Comparison of ENCODE assay signal across 12 cellular contexts in the genomic region with DNA sequence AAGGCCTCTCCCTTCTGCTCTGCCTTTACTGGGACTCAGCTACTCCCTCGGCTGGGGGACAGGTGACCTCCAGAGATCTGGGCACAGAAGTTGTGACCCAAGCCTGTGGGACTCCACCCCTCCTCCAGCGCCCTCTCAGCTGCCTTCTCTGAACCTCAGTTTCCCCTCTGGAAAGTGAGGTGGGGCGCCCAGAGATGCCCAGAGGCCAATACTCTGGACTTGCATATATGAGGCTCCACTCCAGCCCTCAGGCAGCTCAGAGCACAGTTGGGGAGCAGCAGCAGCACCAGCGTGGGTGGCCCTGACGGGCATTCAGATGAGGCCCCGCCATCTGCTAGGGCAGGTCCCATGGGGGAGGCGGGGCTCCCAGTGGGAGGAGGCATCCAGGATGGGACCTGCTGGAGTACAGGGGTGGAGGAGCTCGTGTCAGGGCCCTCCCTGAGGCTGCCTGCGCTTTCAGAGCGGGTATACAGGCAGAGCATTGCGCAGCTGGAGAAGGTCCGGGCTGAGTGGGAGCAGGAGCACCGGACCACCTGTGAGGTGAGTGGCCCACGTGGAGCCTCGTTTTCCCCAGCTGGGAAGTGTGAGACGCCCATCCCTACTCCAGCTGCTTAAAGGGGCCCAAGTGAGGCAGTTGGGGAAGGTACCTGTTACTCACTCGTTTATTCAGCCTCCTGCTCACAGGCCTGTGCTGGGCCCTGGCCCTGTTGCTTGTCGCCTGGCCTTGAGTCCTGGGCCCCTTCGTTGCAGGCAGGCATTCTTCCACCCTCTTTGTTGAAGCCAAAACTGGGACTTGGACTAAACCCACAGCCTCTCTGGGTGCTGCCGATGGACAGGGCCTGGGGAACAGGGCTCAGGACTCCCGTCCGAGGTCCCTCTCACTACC. TPM values are rescaled to one million over a fixed set of nuclear protein-coding genes. Genes with fewer than 3 reads are reported as not detected.
DNase-seq lines count a peak whose midpoint lies in the region; ATAC-seq and TF ChIP-seq lines count a peak whose summit lies in the region.
"Had no signal": no experiment of that assay in that cellular context is flagged by ENCODE, and none has a peak within 500 bp of the region (broad histone marks: within the 10 kb centered on the region; RNA-seq: fewer than 3 reads in every experiment).

No MANE protein-coding gene starts in this region.

- H4K20me1 ChIP-seq in BLaER1: no peaks in the 10 kb centered on the region

- no peak for TF ChIP-seq EP300 in Ishikawa (IDR thresholded peaks at IDR 0.05; ENCODE audit: borderline replicate concordance)

- peaks cover 69% of the 10 kb centered on the region for H3K4me1 ChIP-seq in BLaER1
- peaks cover 5 to 13% of the 10 kb centered on the region in 2 donors for H3K4me1 ChIP-seq in adrenal gland (replicated peaks in 1 of 2)
- H3K4me1 ChIP-seq: parathyroid adenoma had no signal

- no peak overlapping the region for H3K4me3 ChIP-seq in BLaER1
- H3K4me3 ChIP-seq in adrenal gland: no peak overlapping the region

- no peaks in the 10 kb centered on the region for H3K36me3 Mint-ChIP-seq in natural killer cell treated with Interleukin-12 subunit alpha and Interleukin-12 subunit beta and Interleukin-15 and Interleukin-18, amount 100 ng/mL, for 72 hours

- WGBS in adrenal gland, 4 donors: 73 to 83% (median 79%) methylated on average over 9 to 22 of the region's 22 CpGs

- no peak overlapping the region for H3K4me3 Mint-ChIP-seq in natural killer cell treated with Interleukin-12 subunit alpha and Interleukin-12 subunit beta and Interleukin-15 and Interleukin-18, amount 100 ng/mL, for 72 hours

- H3K4me1 Mint-ChIP-seq in natural killer cell treated with Interleukin-12 subunit alpha and Interleukin-12 subunit beta and Interleukin-15 and Interleukin-18, amount 100 ng/mL, for 72 hours (ENCODE audit: low read depth in 2 of 2): peaks cover 5 to 29% of the 10 kb centered on the region in 2 donors

- DNase-seq in adrenal gland: peak in 5 of 7 donors; percentile 14 to 50 (median 14)
- peak; percentile 56 for DNase-seq in natural killer cell treated with Interleukin-12 subunit alpha and Interleukin-12 subunit beta and Interleukin-15 and Interleukin-18, amount 100 ng/mL, for 72 hours (ENCODE audit: low spot score)
- DNase-seq in HUDEP-2 (lab: John Stamatoyannopoulos, UW; ENCODE audit: unreplicated experiment in 76 of 76): no peak
- DNase-seq in SHP77 treated with DMSO at 0.1 percent for 48 hours (lab: John Stamatoyannopoulos, UW): no peak
- DNase-seq: brain microvascular endothelial cell, NCI-H2029 had no signal

- no peaks in the 10 kb centered on the region for H3K9me3 Mint-ChIP-seq in natural killer cell treated with Interleukin-12 subunit alpha and Interleukin-12 subunit beta and Interleukin-15 and Interleukin-18, amount 100 ng/mL, for 72 hours

- H3K9ac ChIP-seq in BLaER1: peak overlapping the region; percentile 37
- H3K9ac ChIP-seq: parathyroid adenoma had no signal

- ATAC-seq in natural killer cell treated with Interleukin-12 subunit alpha and Interleukin-12 subunit beta and Interleukin-15 and Interleukin-18, amount 100 ng/mL, for 72 hours: no peak
- no peak for ATAC-seq in HG03520 (IDR thresholded peaks at IDR 0.05; ENCODE audit: unreplicated experiment)
- no peak for ATAC-seq in activated CD4-positive, CD25-positive, alpha-beta regulatory T cell treated with anti-CD3 and anti-CD28 coated beads, Interleukin-2, amount 50 U/mL, for 24 hours

- peak overlapping the region; percentile 86 for H3K4me2 ChIP-seq in BLaER1

- TF ChIP-seq POLR2A in adrenal gland (IDR thresholded peaks at IDR 0.05): no peak

- intact Hi-C loops in adrenal gland (cut with DNase I): loop anchor here in 1 of 2 donors (5.0 to 10.0 kb wide), 3 partner anchors 42 to 465 kb away; a partner anchor contains a TSS

- no peak for TF ChIP-seq RAD21 in Ishikawa (IDR thresholded peaks at IDR 0.05; ENCODE audit: low read depth)

- H3K27me3 ChIP-seq in BLaER1: no peaks in the 10 kb centered on the region
- H3K27me3 ChIP-seq in adrenal gland: no peaks in the 10 kb centered on the region
- H3K27me3 ChIP-seq: brain microvascular endothelial cell had no signal

- no peaks in the 10 kb centered on the region for H3K27me3 Mint-ChIP-seq in natural killer cell treated with Interleukin-12 subunit alpha and Interleukin-12 subunit beta and Interleukin-15 and Interleukin-18, amount 100 ng/mL, for 72 hours

- H3K27ac ChIP-seq in BLaER1 (peak overlapping the region; percentile 66), adrenal gland (no peak overlapping the region)
- H3K27ac ChIP-seq: brain microvascular endothelial cell, parathyroid adenoma had no signal

- TF ChIP-seq CTCF in adrenal gland (IDR thresholded peaks at IDR 0.05): no peak

- H3K36me3 ChIP-seq in BLaER1 (peaks cover under 1% of the 10 kb centered on the region; the same call in 1 of the 2 replicates), adrenal gland (replicated peaks in 1 of 2) (no peaks in the 10 kb centered on the region)
- H3K36me3 ChIP-seq: brain microvascular endothelial cell had no signal

- H3K9me3 ChIP-seq in BLaER1 (no peaks in the 10 kb centered on the region), adrenal gland (replicated peaks in 1 of 3) (no peaks in the 10 kb centered on the region)

- H3K27ac Mint-ChIP-seq in natural killer cell treated with Interleukin-12 subunit alpha and Interleukin-12 subunit beta and Interleukin-15 and Interleukin-18, amount 100 ng/mL, for 72 hours: peak overlapping the region in 1 of 2 donors; percentile 47

TF ChIP-seq in Ishikawa, 13 proteins besides CTCF, POLR2A, EP300 and RAD21:
- TF ChIP-seq EGR1 (IDR thresholded peaks at IDR 0.05): peak; percentile 41; the same call in 1 of the 2 replicates
- TF ChIP-seq CREB1 (IDR thresholded peaks at IDR 0.05; ENCODE audit: low read depth): no peak
TF ChIP-seq in Ishikawa: peak in this region for 1.

RNA-seq across cellular contexts. Expression of a gene that starts 35.4 kb away (rescaled TPM):
- total RNA-seq in adrenal gland: 10 to 100 TPM in 5 of 8 donors, 1 to 10 TPM in 3; 8.6 to 15.3 (median 10.7) TPM
- 10 to 100 TPM in 2 of 3 donors, 1 to 10 TPM in 1; 1.4 to 31.5 (median 16.7) TPM for polyA plus RNA-seq in adrenal gland
- 100 to 1,000 TPM; 161 to 167 TPM for total RNA-seq in natural killer cell treated with Interleukin-12 subunit alpha and Interleukin-12 subunit beta and Interleukin-15 and Interleukin-18, amount 100 ng/mL, for 72 hours
- total RNA-seq: glomerular endothelial cell had no signal

RNA-seq across cellular contexts. Expression of a gene that starts 40.6 kb away (rescaled TPM):
- total RNA-seq in adrenal gland: 100 to 1,000 TPM; 181 to 387 (median 230) TPM
- polyA plus RNA-seq in adrenal gland: 100 to 1,000 TPM; 129 to 256 (median 202) TPM
- total RNA-seq in natural killer cell treated with Interleukin-12 subunit alpha and Interleukin-12 subunit beta and Interleukin-15 and Interleukin-18, amount 100 ng/mL, for 72 hours: 10 to 100 TPM; 49.3 to 54.9 TPM

Comparison
In these comparisons a context has a peak if more than half of its experiments do, and no peak if none do; other contexts are left out.
1. DNase-seq: peak in adrenal gland (5 of 7) and natural killer cell treated with Interleukin-12 subunit alpha and Interleukin-12 subunit beta and Interleukin-15 and Interleukin-18, amount 100 ng/mL, for 72 hours (single experiment); none in HUDEP-2 (0 of 76) and SHP77 treated with DMSO at 0.1 percent for 48 hours (single experiment).
2. RNA of a gene that starts 35.4 kb away (total RNA-seq): 161 to 167 TPM in natural killer cell treated with Interleukin-12 subunit alpha and Interleukin-12 subunit beta and Interleukin-15 and Interleukin-18, amount 100 ng/mL, for 72 hours; 8.6 to 15.3 TPM in adrenal gland; every median in the first group is over 4 times any median in the second.